8 cellular contexts compared by ENCODE assay signal in the genomic region with DNA sequence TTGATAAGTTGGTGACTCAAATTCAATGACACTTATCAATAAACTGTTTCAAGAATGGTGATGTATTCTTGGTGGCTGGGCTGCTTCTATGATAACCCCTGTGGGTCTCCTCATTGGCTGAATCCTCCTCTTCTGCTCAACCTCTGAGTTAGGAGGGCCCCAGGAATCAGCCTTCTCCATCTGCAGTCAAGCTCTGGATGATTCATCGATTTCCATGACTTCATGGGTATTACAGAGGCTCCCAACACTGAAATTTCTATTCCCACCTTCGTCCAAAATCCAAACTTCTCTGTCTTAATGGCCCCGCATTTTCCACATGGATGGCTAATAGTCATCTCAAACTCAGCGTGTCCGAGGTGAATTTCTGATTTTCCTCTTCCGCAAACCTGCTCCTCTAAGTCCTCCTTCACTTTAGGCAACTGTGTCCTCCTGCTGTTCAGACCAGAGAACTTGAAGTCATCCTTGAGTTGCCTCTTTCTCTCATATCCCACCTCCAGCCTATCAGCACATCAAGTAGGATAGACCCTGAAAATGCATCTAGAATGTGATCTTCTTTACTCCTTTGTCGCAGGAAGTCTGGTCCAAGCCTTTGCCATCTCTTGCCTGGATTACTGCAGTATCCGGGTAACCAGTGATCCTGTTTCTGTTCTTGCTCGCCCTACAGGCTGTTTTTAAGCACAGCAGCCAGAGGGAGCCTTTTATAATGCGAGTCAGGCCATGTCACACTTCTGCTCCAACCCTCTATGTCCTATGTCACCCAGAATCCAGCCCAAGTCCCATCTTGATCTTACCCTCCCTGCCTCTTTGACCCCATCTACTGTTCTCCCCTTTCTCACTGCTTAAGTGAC. TPM values are rescaled to one million over a fixed set of nuclear protein-coding genes. Genes with fewer than 3 reads are reported as not detected.
DNase-seq lines count a peak whose midpoint lies in the region; ATAC-seq, FAIRE-seq and TF ChIP-seq lines count a peak whose summit lies in the region.

No MANE protein-coding gene starts in this region.

- no peak for TF ChIP-seq RAD21 in GM12878 (IDR thresholded peaks at IDR 0.05; ENCODE audit: insufficient read depth, low read depth, low read length)

- intact Hi-C loops in CD4-positive, alpha-beta T cell (cut with DNase I, micrococcal nuclease): loop anchor here in 1 of 2 experiments (2.0 to 5.0 kb wide), 2 partner anchors 15 to 37 kb away; no protein-coding TSS in a partner anchor
- intact Hi-C loops in GM12878 (cut with micrococcal nuclease; ENCODE audit: unreplicated experiment): no loop called here

- BruUV-seq in GM12878 (replicated peaks; lab: Mats Ljungman, UMichigan): no TSS peak

- H3K9me3 ChIP-seq in CD4-positive, alpha-beta T cell (ENCODE audit: control insufficient read depth, low read length): no peaks in the 10 kb centered on the region
- no peaks in the 10 kb centered on the region for H3K9me3 ChIP-seq in GM12878 (replicated peaks; ENCODE audit: control insufficient read depth, insufficient read depth, low read length)

- H3K4me1 ChIP-seq in GM12878 (ENCODE audit: control insufficient read depth, insufficient read depth, low read length): no peaks in the 10 kb centered on the region

- no peak overlapping the region for H3K4me2 ChIP-seq in GM12878 (ENCODE audit: control insufficient read depth, insufficient read depth)

- peak; percentile 27 for ATAC-seq in CD4-positive, alpha-beta T cell (ENCODE audit: poor library complexity)
- ATAC-seq in GM18498 (IDR thresholded peaks at IDR 0.05; ENCODE audit: unreplicated experiment): peak; percentile 89
- peak; percentile 95 for ATAC-seq in GM12878
- ATAC-seq in GM19467 (IDR thresholded peaks at IDR 0.05; ENCODE audit: unreplicated experiment): no peak
- ATAC-seq in HG02678 (IDR thresholded peaks at IDR 0.05; ENCODE audit: unreplicated experiment): no peak

- RAD21 ChIA-PET in GM12878 (lab: Charles Lee; ENCODE audit: unreplicated experiment): no interaction called here

- SMC1A ChIA-PET in GM12878 (lab: Charles Lee; ENCODE audit: uncharacterized antibody, unreplicated experiment): interaction anchor here (1.0 to 1.2 kb wide), 2 partner anchors 109 to 112 kb away, joined by 3 to 5 read pairs; no protein-coding TSS in a partner anchor

- POLR2A ChIA-PET in CD4-positive, alpha-beta T cell (lab: Charles Lee): interaction anchor here (1.0 to 13.7 kb wide), 4 partner anchors 15 to 54 kb away, joined by 3 to 576 read pairs (median 6); a partner anchor contains a TSS
- POLR2A ChIA-PET in GM12878 (lab: Charles Lee): no interaction called here

- no peaks in the 10 kb centered on the region for H3K27me3 ChIP-seq in CD4-positive, alpha-beta T cell (ENCODE audit: control insufficient read depth, insufficient read depth, low read length)
- H3K27me3 ChIP-seq in GM12878 (replicated peaks in 1 of 2; ENCODE audit: control insufficient read depth in 2 of 2, insufficient read depth in 2 of 2, low read length in 1 of 2): no peaks in the 10 kb centered on the region

- CTCF ChIA-PET in CD4-positive, alpha-beta T cell (lab: Charles Lee): no interaction called here
- CTCF ChIA-PET in GM12878 (lab: Yijun Ruan, JAX): interaction anchor here (0.6 to 1.3 kb wide), 6 partner anchors 8 to 394 kb away, joined by 3 to 4 read pairs (median 3); no protein-coding TSS in a partner anchor

- no peak for TF ChIP-seq POLR2A in GM12878 (IDR thresholded peaks at IDR 0.05; ENCODE audit: low read depth, low read length)

- no peaks in the 10 kb centered on the region for H4K20me1 ChIP-seq in GM12878 (ENCODE audit: control insufficient read depth, insufficient read depth)

- no peak for TF ChIP-seq EP300 in GM12878 (IDR thresholded peaks at IDR 0.05; ENCODE audit: borderline replicate concordance in 1 of 2, control insufficient read depth in 1 of 2, low read depth in 2 of 2, low read length in 2 of 2)

- H3K36me3 Mint-ChIP-seq in CD4-positive, alpha-beta T cell (ENCODE audit: low read depth): peaks cover 9% of the 10 kb centered on the region
- no peaks in the 10 kb centered on the region for H3K36me3 Mint-ChIP-seq in osteocyte (ENCODE audit: unreplicated experiment)

- H3K9me3 Mint-ChIP-seq in CD4-positive, alpha-beta T cell: no peaks in the 10 kb centered on the region
- no peaks in the 10 kb centered on the region for H3K9me3 Mint-ChIP-seq in osteocyte (ENCODE audit: unreplicated experiment)

- in situ Hi-C loops in GM12878 (cut with MboI): no loop called here

- H3K27ac Mint-ChIP-seq in CD4-positive, alpha-beta T cell: no peak overlapping the region
- H3K27ac Mint-ChIP-seq in osteocyte (ENCODE audit: unreplicated experiment): no peak overlapping the region

- FAIRE-seq in GM12878 (lab: Jason Lieb, UNC): no peak

- no peaks in the 10 kb centered on the region for H3K79me2 ChIP-seq in GM12878 (ENCODE audit: control insufficient read depth, insufficient read depth, low read length)

- DNase-seq in CD4-positive, alpha-beta T cell: no peak
- DNase-seq in MV-4-11 (lab: John Stamatoyannopoulos, UW): peak; percentile 65
- DNase-seq in GM12878 (ENCODE audit: low read depth, low spot score): no peak
- no peak for DNase-seq in osteocyte (ENCODE audit: extremely low spot score, unreplicated experiment)
- no peak for DNase-seq in SKM-1 treated with dmso at 0.1 percent for 144 hours (lab: John Stamatoyannopoulos, UW; ENCODE audit: unreplicated experiment)

- H3K9ac ChIP-seq in GM12878 (ENCODE audit: control insufficient read depth, insufficient read depth, low read length): no peak overlapping the region

- H3K4me1 Mint-ChIP-seq in CD4-positive, alpha-beta T cell (ENCODE audit: low read depth): peaks cover 39% of the 10 kb centered on the region
- H3K4me1 Mint-ChIP-seq in osteocyte (ENCODE audit: unreplicated experiment): no peaks in the 10 kb centered on the region

- H3K4me3 Mint-ChIP-seq in CD4-positive, alpha-beta T cell: no peak overlapping the region
- no peak overlapping the region for H3K4me3 Mint-ChIP-seq in osteocyte (ENCODE audit: unreplicated experiment)

- H3K4me3 ChIP-seq in GM12878: no peak overlapping the region

- TF ChIP-seq CTCF in CD4-positive, alpha-beta T cell (IDR thresholded peaks at IDR 0.05): peak; percentile 64
- TF ChIP-seq CTCF in GM12878 (IDR thresholded peaks at IDR 0.05 in 2 of 3, conservative IDR thresholded peaks at IDR 0.05 in 1 of 3; ENCODE audit: control insufficient read depth in 2 of 3, extremely low read depth in 1 of 3, insufficient read depth in 1 of 3, low read depth in 3 of 3, low read length in 3 of 3): peak; percentile 44 to 66 (median 64)
- TF ChIP-seq CTCF in osteocyte (IDR thresholded peaks at IDR 0.05): peak; percentile 56

- no peak overlapping the region for H2AFZ ChIP-seq in GM12878 (ENCODE audit: control insufficient read depth, low read depth, low read length)

- H3K36me3 ChIP-seq in GM12878 (ENCODE audit: control insufficient read depth in 2 of 2, insufficient read depth in 2 of 2, low read length in 1 of 2): no peaks in the 10 kb centered on the region

- H3K27ac ChIP-seq in CD4-positive, alpha-beta T cell (ENCODE audit: low read depth, low read length): peak overlapping the region; percentile 8
- no peak overlapping the region for H3K27ac ChIP-seq in GM12878 (ENCODE audit: control insufficient read depth, insufficient read depth)

- H3K27me3 Mint-ChIP-seq in CD4-positive, alpha-beta T cell: no peaks in the 10 kb centered on the region
- H3K27me3 Mint-ChIP-seq in osteocyte (ENCODE audit: unreplicated experiment): no peaks in the 10 kb centered on the region

- 39% methylated on average over 10 of the region's 10 CpGs for WGBS in GM12878 (ENCODE audit: insufficient coverage, insufficient replicate concordance, low lambda C conversion rate, missing lambda C conversion rate)

TF ChIP-seq in GM12878, 131 proteins besides CTCF, POLR2A, EP300 and RAD21:
- TF ChIP-seq, protein P1, sequence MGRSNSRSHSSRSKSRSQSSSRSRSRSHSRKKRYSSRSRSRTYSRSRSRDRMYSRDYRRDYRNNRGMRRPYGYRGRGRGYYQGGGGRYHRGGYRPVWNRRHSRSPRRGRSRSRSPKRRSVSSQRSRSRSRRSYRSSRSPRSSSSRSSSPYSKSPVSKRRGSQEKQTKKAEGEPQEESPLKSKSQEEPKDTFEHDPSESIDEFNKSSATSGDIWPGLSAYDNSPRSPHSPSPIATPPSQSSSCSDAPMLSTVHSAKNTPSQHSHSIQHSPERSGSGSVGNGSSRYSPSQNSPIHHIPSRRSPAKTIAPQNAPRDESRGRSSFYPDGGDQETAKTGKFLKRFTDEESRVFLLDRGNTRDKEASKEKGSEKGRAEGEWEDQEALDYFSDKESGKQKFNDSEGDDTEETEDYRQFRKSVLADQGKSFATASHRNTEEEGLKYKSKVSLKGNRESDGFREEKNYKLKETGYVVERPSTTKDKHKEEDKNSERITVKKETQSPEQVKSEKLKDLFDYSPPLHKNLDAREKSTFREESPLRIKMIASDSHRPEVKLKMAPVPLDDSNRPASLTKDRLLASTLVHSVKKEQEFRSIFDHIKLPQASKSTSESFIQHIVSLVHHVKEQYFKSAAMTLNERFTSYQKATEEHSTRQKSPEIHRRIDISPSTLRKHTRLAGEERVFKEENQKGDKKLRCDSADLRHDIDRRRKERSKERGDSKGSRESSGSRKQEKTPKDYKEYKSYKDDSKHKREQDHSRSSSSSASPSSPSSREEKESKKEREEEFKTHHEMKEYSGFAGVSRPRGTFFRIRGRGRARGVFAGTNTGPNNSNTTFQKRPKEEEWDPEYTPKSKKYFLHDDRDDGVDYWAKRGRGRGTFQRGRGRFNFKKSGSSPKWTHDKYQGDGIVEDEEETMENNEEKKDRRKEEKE (IDR thresholded peaks at IDR 0.05): no peak
- TF ChIP-seq SMC3 (IDR thresholded peaks at IDR 0.05; ENCODE audit: borderline replicate concordance, low read length): peak; percentile 31; the same call in 1 of the 2 replicates

RNA-seq across cellular contexts. Expression of a gene that starts 41.4 kb away (rescaled TPM):
- 100 to 1,000 TPM; 623 to 638 TPM for total RNA-seq in CD4-positive, alpha-beta T cell
- 67.0 and 73.7 TPM in 2 replicates for total RNA-seq in GM12878 (2013; cell fraction: nucleolus; rRNA removed)
- total RNA-seq in GM12878 (2014; rRNA removed): 0.73 and 1.7 TPM in 2 replicates
- total RNA-seq in GM12878 (2014; rRNA removed; fragmentation: Illumina TruSeq; extraction: Trizol): 0.51 and 0.98 TPM in 2 replicates
- 1.3 and 1.5 TPM in 2 replicates for total RNA-seq in GM12878 (2021)
- 0.28 TPM for polyA plus RNA-seq in GM12878 (2011; ENCODE audit: low read depth)
- 21.1 and 27.2 TPM in 2 replicates for polyA plus RNA-seq in GM12878 (2011; rRNA removed)
- 20.7 and 30.0 TPM in 2 replicates for polyA plus RNA-seq in GM12878 (2011; cell fraction: cytosol; rRNA removed)
- polyA plus RNA-seq in GM12878 (2011; cell fraction: nucleus; rRNA removed): 28.1 and 34.5 TPM in 2 replicates
- polyA plus RNA-seq in GM12878 (2012): 0.61 and 1.1 TPM in 2 replicates
- polyA plus RNA-seq in GM12878 (2014; fragmentation: Illumina TruSeq; extraction: Trizol): 1.3 and 2.1 TPM in 2 replicates
- under 1 TPM; 0.52 to 0.97 TPM for polyA plus RNA-seq in GM12878 (2014; fragmentation: Nextera tagmentation; extraction: Ambion mirVana)
- 0.40 and 0.63 TPM in 2 replicates for polyA plus RNA-seq in GM12878 (2014; rRNA removed)
- under 1 TPM; 0.62 to 0.63 TPM for polyA plus RNA-seq in GM12878 (2016; fragmentation: Nextera tagmentation; extraction: Ambion mirVana)
- 49.3 and 52.3 TPM in 2 replicates for polyA minus RNA-seq in GM12878 (2011; rRNA and poly(A)+ RNA removed)
- 11.5 and 11.7 TPM in 2 replicates for polyA minus RNA-seq in GM12878 (2011; cell fraction: cytosol; rRNA and poly(A)+ RNA removed)
- 18.3 and 26.8 TPM in 2 replicates for polyA minus RNA-seq in GM12878 (2011; cell fraction: nucleus; rRNA and poly(A)+ RNA removed)
- total RNA-seq in osteocyte: 0.43 and 0.44 TPM in 2 replicates

Comparison
In these comparisons a context has a peak if more than half of its experiments do, and no peak if none do; other contexts are left out.
1. ATAC-seq: peak in CD4-positive, alpha-beta T cell (single experiment), GM18498 (single experiment) and GM12878 (single experiment); none in GM19467 (single experiment) and HG02678 (single experiment).
2. RNA of a gene that starts 41.4 kb away (total RNA-seq): 623 to 638 TPM in CD4-positive, alpha-beta T cell; 0.51 to 73.7 TPM in GM12878 and 0.43 to 0.44 TPM in osteocyte; every median in the first group is over 4 times any median in the second.
3. Peak in every context shown above with its lines, with median percentiles within 50 percentile points of each other: CTCF ChIP-seq.